ENCODE assay signal across 1 cellular context in the genomic region with DNA sequence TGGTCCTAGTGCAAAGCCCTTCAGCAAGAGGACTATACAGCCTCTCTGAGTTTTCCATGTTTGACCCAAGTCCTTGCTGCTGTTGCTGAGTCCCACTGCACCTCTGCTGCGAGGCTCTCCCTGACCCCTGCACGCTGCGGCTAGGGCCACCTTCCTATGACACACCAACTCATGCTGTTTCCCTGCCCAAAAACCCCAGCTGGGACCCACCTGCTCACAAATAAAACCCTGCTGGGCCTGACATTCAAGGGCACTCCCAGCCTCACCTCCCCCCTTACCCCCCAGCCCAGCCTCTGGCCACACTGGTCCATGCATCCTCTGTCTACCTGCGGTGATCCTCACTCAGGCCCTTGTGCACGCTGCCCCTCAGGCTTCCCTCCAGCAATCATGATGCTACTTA.
TF ChIP-seq lines count a peak whose summit lies in the region.

No MANE protein-coding gene starts in this region.

TF ChIP-seq in GM23338, 12 proteins besides CTCF, POLR2A, EP300 and RAD21:
- TF ChIP-seq, protein P1, sequence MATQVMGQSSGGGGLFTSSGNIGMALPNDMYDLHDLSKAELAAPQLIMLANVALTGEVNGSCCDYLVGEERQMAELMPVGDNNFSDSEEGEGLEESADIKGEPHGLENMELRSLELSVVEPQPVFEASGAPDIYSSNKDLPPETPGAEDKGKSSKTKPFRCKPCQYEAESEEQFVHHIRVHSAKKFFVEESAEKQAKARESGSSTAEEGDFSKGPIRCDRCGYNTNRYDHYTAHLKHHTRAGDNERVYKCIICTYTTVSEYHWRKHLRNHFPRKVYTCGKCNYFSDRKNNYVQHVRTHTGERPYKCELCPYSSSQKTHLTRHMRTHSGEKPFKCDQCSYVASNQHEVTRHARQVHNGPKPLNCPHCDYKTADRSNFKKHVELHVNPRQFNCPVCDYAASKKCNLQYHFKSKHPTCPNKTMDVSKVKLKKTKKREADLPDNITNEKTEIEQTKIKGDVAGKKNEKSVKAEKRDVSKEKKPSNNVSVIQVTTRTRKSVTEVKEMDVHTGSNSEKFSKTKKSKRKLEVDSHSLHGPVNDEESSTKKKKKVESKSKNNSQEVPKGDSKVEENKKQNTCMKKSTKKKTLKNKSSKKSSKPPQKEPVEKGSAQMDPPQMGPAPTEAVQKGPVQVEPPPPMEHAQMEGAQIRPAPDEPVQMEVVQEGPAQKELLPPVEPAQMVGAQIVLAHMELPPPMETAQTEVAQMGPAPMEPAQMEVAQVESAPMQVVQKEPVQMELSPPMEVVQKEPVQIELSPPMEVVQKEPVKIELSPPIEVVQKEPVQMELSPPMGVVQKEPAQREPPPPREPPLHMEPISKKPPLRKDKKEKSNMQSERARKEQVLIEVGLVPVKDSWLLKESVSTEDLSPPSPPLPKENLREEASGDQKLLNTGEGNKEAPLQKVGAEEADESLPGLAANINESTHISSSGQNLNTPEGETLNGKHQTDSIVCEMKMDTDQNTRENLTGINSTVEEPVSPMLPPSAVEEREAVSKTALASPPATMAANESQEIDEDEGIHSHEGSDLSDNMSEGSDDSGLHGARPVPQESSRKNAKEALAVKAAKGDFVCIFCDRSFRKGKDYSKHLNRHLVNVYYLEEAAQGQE (IDR thresholded peaks at IDR 0.05; ENCODE audit: unreplicated experiment): no peak
- TF ChIP-seq JUNB (IDR thresholded peaks at IDR 0.05; ENCODE audit: unreplicated experiment) (no peak), CREB1 (CRISPR knock-in tag; IDR thresholded peaks at IDR 0.05; ENCODE audit: low read depth) (no peak), NANOG (IDR thresholded peaks at IDR 0.05; ENCODE audit: borderline replicate concordance) (no peak), ZNF114 (CRISPR knock-in tag; IDR thresholded peaks at IDR 0.05) (no peak), STAT1 (IDR thresholded peaks at IDR 0.05; ENCODE audit: unreplicated experiment) (no peak), EZH2 (IDR thresholded peaks at IDR 0.05; ENCODE audit: low read depth, unreplicated experiment) (no peak), ZNF331 (CRISPR knock-in tag; IDR thresholded peaks at IDR 0.05; ENCODE audit: low read depth) (no peak)
- TF ChIP-seq, protein P2, sequence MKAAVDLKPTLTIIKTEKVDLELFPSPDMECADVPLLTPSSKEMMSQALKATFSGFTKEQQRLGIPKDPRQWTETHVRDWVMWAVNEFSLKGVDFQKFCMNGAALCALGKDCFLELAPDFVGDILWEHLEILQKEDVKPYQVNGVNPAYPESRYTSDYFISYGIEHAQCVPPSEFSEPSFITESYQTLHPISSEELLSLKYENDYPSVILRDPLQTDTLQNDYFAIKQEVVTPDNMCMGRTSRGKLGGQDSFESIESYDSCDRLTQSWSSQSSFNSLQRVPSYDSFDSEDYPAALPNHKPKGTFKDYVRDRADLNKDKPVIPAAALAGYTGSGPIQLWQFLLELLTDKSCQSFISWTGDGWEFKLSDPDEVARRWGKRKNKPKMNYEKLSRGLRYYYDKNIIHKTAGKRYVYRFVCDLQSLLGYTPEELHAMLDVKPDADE (IDR thresholded peaks at IDR 0.05): no peak
- TF ChIP-seq, protein P3, sequence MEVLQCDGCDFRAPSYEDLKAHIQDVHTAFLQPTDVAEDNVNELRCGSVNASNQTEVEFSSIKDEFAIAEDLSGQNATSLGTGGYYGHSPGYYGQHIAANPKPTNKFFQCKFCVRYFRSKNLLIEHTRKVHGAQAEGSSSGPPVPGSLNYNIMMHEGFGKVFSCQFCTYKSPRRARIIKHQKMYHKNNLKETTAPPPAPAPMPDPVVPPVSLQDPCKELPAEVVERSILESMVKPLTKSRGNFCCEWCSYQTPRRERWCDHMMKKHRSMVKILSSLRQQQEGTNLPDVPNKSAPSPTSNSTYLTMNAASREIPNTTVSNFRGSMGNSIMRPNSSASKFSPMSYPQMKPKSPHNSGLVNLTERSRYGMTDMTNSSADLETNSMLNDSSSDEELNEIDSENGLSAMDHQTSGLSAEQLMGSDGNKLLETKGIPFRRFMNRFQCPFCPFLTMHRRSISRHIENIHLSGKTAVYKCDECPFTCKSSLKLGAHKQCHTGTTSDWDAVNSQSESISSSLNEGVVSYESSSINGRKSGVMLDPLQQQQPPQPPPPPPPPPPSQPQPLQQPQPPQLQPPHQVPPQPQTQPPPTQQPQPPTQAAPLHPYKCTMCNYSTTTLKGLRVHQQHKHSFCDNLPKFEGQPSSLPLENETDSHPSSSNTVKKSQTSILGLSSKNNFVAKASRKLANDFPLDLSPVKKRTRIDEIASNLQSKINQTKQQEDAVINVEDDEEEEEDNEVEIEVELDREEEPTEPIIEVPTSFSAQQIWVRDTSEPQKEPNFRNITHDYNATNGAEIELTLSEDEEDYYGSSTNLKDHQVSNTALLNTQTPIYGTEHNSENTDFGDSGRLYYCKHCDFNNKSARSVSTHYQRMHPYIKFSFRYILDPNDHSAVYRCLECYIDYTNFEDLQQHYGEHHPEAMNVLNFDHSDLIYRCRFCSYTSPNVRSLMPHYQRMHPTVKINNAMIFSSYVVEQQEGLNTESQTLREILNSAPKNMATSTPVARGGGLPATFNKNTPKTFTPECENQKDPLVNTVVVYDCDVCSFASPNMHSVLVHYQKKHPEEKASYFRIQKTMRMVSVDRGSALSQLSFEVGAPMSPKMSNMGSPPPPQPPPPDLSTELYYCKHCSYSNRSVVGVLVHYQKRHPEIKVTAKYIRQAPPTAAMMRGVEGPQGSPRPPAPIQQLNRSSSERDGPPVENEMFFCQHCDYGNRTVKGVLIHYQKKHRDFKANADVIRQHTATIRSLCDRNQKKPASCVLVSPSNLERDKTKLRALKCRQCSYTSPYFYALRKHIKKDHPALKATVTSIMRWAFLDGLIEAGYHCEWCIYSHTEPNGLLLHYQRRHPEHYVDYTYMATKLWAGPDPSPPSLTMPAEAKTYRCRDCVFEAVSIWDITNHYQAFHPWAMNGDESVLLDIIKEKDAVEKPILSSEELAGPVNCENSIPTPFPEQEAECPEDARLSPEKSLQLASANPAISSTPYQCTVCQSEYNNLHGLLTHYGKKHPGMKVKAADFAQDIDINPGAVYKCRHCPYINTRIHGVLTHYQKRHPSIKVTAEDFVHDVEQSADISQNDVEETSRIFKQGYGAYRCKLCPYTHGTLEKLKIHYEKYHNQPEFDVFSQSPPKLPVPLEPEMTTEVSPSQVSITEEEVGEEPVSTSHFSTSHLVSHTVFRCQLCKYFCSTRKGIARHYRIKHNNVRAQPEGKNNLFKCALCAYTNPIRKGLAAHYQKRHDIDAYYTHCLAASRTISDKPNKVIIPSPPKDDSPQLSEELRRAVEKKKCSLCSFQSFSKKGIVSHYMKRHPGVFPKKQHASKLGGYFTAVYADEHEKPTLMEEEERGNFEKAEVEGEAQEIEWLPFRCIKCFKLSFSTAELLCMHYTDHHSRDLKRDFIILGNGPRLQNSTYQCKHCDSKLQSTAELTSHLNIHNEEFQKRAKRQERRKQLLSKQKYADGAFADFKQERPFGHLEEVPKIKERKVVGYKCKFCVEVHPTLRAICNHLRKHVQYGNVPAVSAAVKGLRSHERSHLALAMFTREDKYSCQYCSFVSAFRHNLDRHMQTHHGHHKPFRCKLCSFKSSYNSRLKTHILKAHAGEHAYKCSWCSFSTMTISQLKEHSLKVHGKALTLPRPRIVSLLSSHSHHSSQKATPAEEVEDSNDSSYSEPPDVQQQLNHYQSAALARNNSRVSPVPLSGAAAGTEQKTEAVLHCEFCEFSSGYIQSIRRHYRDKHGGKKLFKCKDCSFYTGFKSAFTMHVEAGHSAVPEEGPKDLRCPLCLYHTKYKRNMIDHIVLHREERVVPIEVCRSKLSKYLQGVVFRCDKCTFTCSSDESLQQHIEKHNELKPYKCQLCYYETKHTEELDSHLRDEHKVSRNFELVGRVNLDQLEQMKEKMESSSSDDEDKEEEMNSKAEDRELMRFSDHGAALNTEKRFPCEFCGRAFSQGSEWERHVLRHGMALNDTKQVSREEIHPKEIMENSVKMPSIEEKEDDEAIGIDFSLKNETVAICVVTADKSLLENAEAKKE (CRISPR knock-in tag; IDR thresholded peaks at IDR 0.05): no peak
